In genomic region chr9:88388203-88388885, GRCh38 we compare ENCODE assay signal across 8 cellular contexts. TPM values are rescaled to one million over a fixed set of nuclear protein-coding genes. Genes with fewer than 3 reads are reported as not detected.
DNase-seq lines count a peak whose midpoint lies in the region; ATAC-seq lines count a peak whose summit lies in the region.

Gene SPIN1, plus strand, starts transcription at chr9:88388444. Its CDS starts 38,096 bp downstream, at chr9:88426540.

- peaks cover 27% of the 10 kb centered on the region for H3K36me3 Mint-ChIP-seq in activated CD8-positive, alpha-beta T cell treated with anti-CD3 and anti-CD28 coated beads, Interleukin-2, amount 10 ng/mL, durations not matched to agents 7 days and 5 days (ENCODE audit: low read depth)

- peaks cover 49% of the 10 kb centered on the region for H3K4me1 Mint-ChIP-seq in activated CD8-positive, alpha-beta T cell treated with anti-CD3 and anti-CD28 coated beads, Interleukin-2, amount 10 ng/mL, durations not matched to agents 7 days and 5 days (ENCODE audit: low read depth)

- H3K4me3 ChIP-seq in BLaER1 treated with 17β-estradiol and CSF1 and Interleukin-3, amounts not matched to agents 10 nM and 100 nM = peak within 1 kb of the TSS; percentile 73 to 95 (median 86)

- POLR2A ChIA-PET in activated CD8-positive, alpha-beta T cell treated with anti-CD3 and anti-CD28 coated beads, Interleukin-2, amount 10 ng/mL, durations not matched to agents 7 days and 5 days (lab: Charles Lee) = interaction anchor here (1.2 kb wide), 1 partner anchor 84 kb away, joined by 3 read pairs; no protein-coding TSS in a partner anchor

- no peaks in the 10 kb centered on the region for H3K27me3 ChIP-seq in BLaER1 treated with 17β-estradiol and CSF1 and Interleukin-3, amounts not matched to agents 10 nM and 100 nM

- peaks cover 17 to 43% (median 38%) of the 10 kb centered on the region in 11 experiments; a peak in 20 of 22 replicates for H4K20me1 ChIP-seq in BLaER1 treated with 17β-estradiol and CSF1 and Interleukin-3, amounts not matched to agents 10 nM and 100 nM

- peak within 1 kb of the TSS; percentile 89 to 99 (median 95) for H3K4me2 ChIP-seq in BLaER1 treated with 17β-estradiol and CSF1 and Interleukin-3, amounts not matched to agents 10 nM and 100 nM

- peaks cover 48 to 62% (median 51%) of the 10 kb centered on the region in 10 experiments for H3K4me1 ChIP-seq in BLaER1 treated with 17β-estradiol and CSF1 and Interleukin-3, amounts not matched to agents 10 nM and 100 nM

- DNase-seq in NCI-H748 (lab: John Stamatoyannopoulos, UW; ENCODE audit: unreplicated experiment) = peak; percentile 91
- peak; percentile 85 for DNase-seq in activated CD8-positive, alpha-beta T cell treated with anti-CD3 and anti-CD28 coated beads, Interleukin-2, amount 10 ng/mL, durations not matched to agents 7 days and 5 days
- peak; percentile 78 for DNase-seq in effector CD4-positive, alpha-beta T cell
- peak; percentile 54 for DNase-seq in medulla oblongata (ENCODE audit: extremely low spot score)
- peak; percentile 72 for DNase-seq in stimulated activated CD8-positive, alpha-beta memory T cell treated with anti-CD3 and anti-CD28 coated beads, Interleukin-12 subunit alpha, Interleukin-12 subunit beta, amount 100 ng/mL, for 1 hour (ENCODE audit: low read depth)

- peak within 1 kb of the TSS; percentile 86 for H3K4me3 Mint-ChIP-seq in activated CD8-positive, alpha-beta T cell treated with anti-CD3 and anti-CD28 coated beads, Interleukin-2, amount 10 ng/mL, durations not matched to agents 7 days and 5 days

- no peaks in the 10 kb centered on the region for H3K27me3 Mint-ChIP-seq in activated CD8-positive, alpha-beta T cell treated with anti-CD3 and anti-CD28 coated beads, Interleukin-2, amount 10 ng/mL, durations not matched to agents 7 days and 5 days (ENCODE audit: low read depth)

- CTCF ChIA-PET in activated CD8-positive, alpha-beta T cell treated with anti-CD3 and anti-CD28 coated beads, Interleukin-2, amount 10 ng/mL, durations not matched to agents 7 days and 5 days (lab: Charles Lee) = no interaction called here

- peak; percentile 77 for ATAC-seq in GM19043 (IDR thresholded peaks at IDR 0.05; ENCODE audit: low read depth, unreplicated experiment)
- ATAC-seq in HG03342 (IDR thresholded peaks at IDR 0.05; ENCODE audit: unreplicated experiment) = peak; percentile 83
- peak; percentile 91 for ATAC-seq in activated CD8-positive, alpha-beta T cell treated with anti-CD3 and anti-CD28 coated beads, Interleukin-2, amount 10 ng/mL, durations not matched to agents 7 days and 5 days

- H3K27ac Mint-ChIP-seq in activated CD8-positive, alpha-beta T cell treated with anti-CD3 and anti-CD28 coated beads, Interleukin-2, amount 10 ng/mL, durations not matched to agents 7 days and 5 days = peak within 1 kb of the TSS; percentile 88

- no peaks in the 10 kb centered on the region for H3K9me3 Mint-ChIP-seq in activated CD8-positive, alpha-beta T cell treated with anti-CD3 and anti-CD28 coated beads, Interleukin-2, amount 10 ng/mL, durations not matched to agents 7 days and 5 days (ENCODE audit: insufficient read depth)

- peak within 1 kb of the TSS; percentile 80 to 99 (median 97) for H3K27ac ChIP-seq in BLaER1 treated with 17β-estradiol and CSF1 and Interleukin-3, amounts not matched to agents 10 nM and 100 nM

- H3K9ac ChIP-seq in BLaER1 treated with 17β-estradiol and CSF1 and Interleukin-3, amounts not matched to agents 10 nM and 100 nM = peak within 1 kb of the TSS; percentile 91 to 99 (median 96)

- peaks cover 0 to 2% (median 0%) of the 10 kb centered on the region in 11 experiments; a peak in 4 of 22 replicates for H3K9me3 ChIP-seq in BLaER1 treated with 17β-estradiol and CSF1 and Interleukin-3, amounts not matched to agents 10 nM and 100 nM (replicated peaks in 1 of 11)

- peaks cover 0 to 30% (median 7%) of the 10 kb centered on the region in 11 experiments; a peak in 13 of 22 replicates for H3K36me3 ChIP-seq in BLaER1 treated with 17β-estradiol and CSF1 and Interleukin-3, amounts not matched to agents 10 nM and 100 nM

RNA-seq across cellular contexts. Expression of gene SPIN1, which starts in this region (rescaled TPM):
- 10 to 100 TPM; 50.5 to 54.4 TPM for total RNA-seq in activated CD8-positive, alpha-beta T cell treated with anti-CD3 and anti-CD28 coated beads, Interleukin-2, amount 10 ng/mL, durations not matched to agents 7 days and 5 days

Comparison
In these comparisons a context has a peak if more than half of its experiments do, and no peak if none do; other contexts are left out.
1. Peak in every context shown above with its lines: DNase-seq, ATAC-seq, H3K4me3 ChIP-seq and H3K27ac ChIP-seq.